In genomic region chr12:100156731-100157426, GRCh38 we compare ENCODE assay signal across 3 cellular contexts.
TF ChIP-seq lines count a peak whose summit lies in the region.

No MANE protein-coding gene starts in this region.

TF ChIP-seq in SK-N-SH treated with all-trans-retinoic acid at 6 μM for 48 hours, 23 proteins besides CTCF, POLR2A, EP300 and RAD21:
- no peak for TF ChIP-seq ZNF70 (CRISPR knock-in tag; IDR thresholded peaks at IDR 0.05)
- no peak for TF ChIP-seq BACH2 (CRISPR knock-in tag; IDR thresholded peaks at IDR 0.05; ENCODE audit: borderline replicate concordance)
- no peak for TF ChIP-seq TSHZ2 (CRISPR knock-in tag; IDR thresholded peaks at IDR 0.05)
- TF ChIP-seq ZC3H10 (CRISPR knock-in tag; IDR thresholded peaks at IDR 0.05): no peak
- no peak for TF ChIP-seq ESRRG (CRISPR knock-in tag; IDR thresholded peaks at IDR 0.05)
- no peak for TF ChIP-seq CSDC2 (CRISPR knock-in tag; IDR thresholded peaks at IDR 0.05)
- no peak for TF ChIP-seq ZFP30 (CRISPR knock-in tag; IDR thresholded peaks at IDR 0.05)
- no peak for TF ChIP-seq TCF4 (CRISPR knock-in tag; IDR thresholded peaks at IDR 0.05; ENCODE audit: borderline replicate concordance)
- TF ChIP-seq ZFP3 (CRISPR knock-in tag; IDR thresholded peaks at IDR 0.05): no peak
- TF ChIP-seq ZNF565 (CRISPR knock-in tag; conservative IDR thresholded peaks at IDR 0.05; ENCODE audit: low read depth): no peak

TF ChIP-seq in SK-N-SH, 30 proteins besides CTCF, POLR2A, EP300 and RAD21:
- TF ChIP-seq RXRA (IDR thresholded peaks at IDR 0.05; ENCODE audit: borderline replicate concordance, low read depth): no peak
- TF ChIP-seq ZBTB33 (IDR thresholded peaks at IDR 0.05; ENCODE audit: borderline replicate concordance, low read depth): no peak
- TF ChIP-seq NRF1 (IDR thresholded peaks at IDR 0.05; ENCODE audit: low read depth, low read length): no peak
- TF ChIP-seq FOSL2 (IDR thresholded peaks at IDR 0.05; ENCODE audit: borderline replicate concordance, low read depth): no peak
- TF ChIP-seq SMC3 (IDR thresholded peaks at IDR 0.05; ENCODE audit: low read depth, low read length): no peak
- no peak for TF ChIP-seq FOXM1 (IDR thresholded peaks at IDR 0.05; ENCODE audit: low read depth)
- TF ChIP-seq MAX (IDR thresholded peaks at IDR 0.05; ENCODE audit: low read depth): no peak
- TF ChIP-seq RCOR1 (IDR thresholded peaks at IDR 0.05; ENCODE audit: low read length): no peak
- no peak for TF ChIP-seq USF1 (IDR thresholded peaks at IDR 0.05; ENCODE audit: borderline replicate concordance, low read depth)

TF ChIP-seq in H1, 55 proteins besides CTCF, POLR2A, EP300 and RAD21:
- TF ChIP-seq SIX5 (IDR thresholded peaks at IDR 0.05; ENCODE audit: low read depth, low read length) (no peak), SP4 (IDR thresholded peaks at IDR 0.05; ENCODE audit: low read length) (no peak), E2F6 (IDR thresholded peaks at IDR 0.05) (no peak), HDAC6 (IDR thresholded peaks at IDR 0.05; ENCODE audit: low read depth, low read length) (no peak), SP1 (IDR thresholded peaks at IDR 0.05; ENCODE audit: low read depth, low read length) (no peak)
